17 cellular contexts compared by ENCODE assay signal in the genomic region with DNA sequence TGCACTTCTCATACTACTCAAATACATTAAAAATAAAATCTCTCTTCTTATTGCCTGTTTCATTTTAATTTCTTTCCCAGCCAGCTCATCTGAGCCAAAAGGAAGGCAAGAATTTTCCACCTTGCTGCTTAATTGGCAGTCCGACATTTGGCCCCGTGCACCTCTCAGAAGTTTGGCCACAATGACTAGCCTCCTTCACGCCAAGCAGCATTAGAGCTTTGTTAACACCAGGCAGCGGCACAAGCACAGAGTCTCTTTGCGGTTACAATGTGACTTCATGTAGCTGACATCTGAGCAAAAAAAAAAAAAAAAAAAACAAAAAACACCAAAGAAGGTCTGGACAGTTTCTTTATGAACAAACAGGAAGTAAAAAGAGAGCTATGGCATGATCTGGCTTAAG.
DNase-seq lines count a peak whose midpoint lies in the region; ATAC-seq and TF ChIP-seq lines count a peak whose summit lies in the region.
"Had no signal": no experiment of that assay in that cellular context is flagged by ENCODE, and none has a peak within 500 bp of the region (broad histone marks: within the 10 kb centered on the region; RNA-seq: fewer than 3 reads in every experiment).

No MANE protein-coding gene starts in this region.

- CTCF ChIA-PET in CD4-positive, alpha-beta memory T cell (lab: Charles Lee; ENCODE audit: partially characterized antibody) = interaction anchor here (0.6 to 0.7 kb wide), 2 partner anchors 12 to 24 kb away, joined by 3 to 4 read pairs; no protein-coding TSS in a partner anchor

- peaks cover 0 to 5% (median 0%) of the 10 kb centered on the region in 4 donors for H3K4me1 ChIP-seq in stomach
- no peaks in the 10 kb centered on the region for H3K4me1 ChIP-seq in CD4-positive, alpha-beta memory T cell (ENCODE audit: insufficient read depth, low read length)
- H3K4me1 ChIP-seq: Caco-2, HAP-1 had no signal

- H3K4me3 Mint-ChIP-seq in CD4-positive, alpha-beta memory T cell = no peak overlapping the region
- H3K4me3 Mint-ChIP-seq: CD8-positive, alpha-beta T cell; HFFc6 had no signal

- H3K27ac ChIP-seq in stomach = no peak overlapping the region
- H3K27ac ChIP-seq in CD4-positive, alpha-beta memory T cell (ENCODE audit: low read depth, low read length) = no peak overlapping the region

- H3K36me3 ChIP-seq in stomach = no peaks in the 10 kb centered on the region
- H3K36me3 ChIP-seq in CD4-positive, alpha-beta memory T cell (ENCODE audit: insufficient read depth, low read length) = no peaks in the 10 kb centered on the region
- H3K36me3 ChIP-seq: HAP-1 had no signal

- TF ChIP-seq CTCF in astrocyte of the spinal cord (IDR thresholded peaks at IDR 0.05; ENCODE audit: low read depth, low read length) (no peak), stomach (IDR thresholded peaks at IDR 0.05) (no peak)

- no peaks in the 10 kb centered on the region for H3K27me3 ChIP-seq in stomach
- no peaks in the 10 kb centered on the region for H3K27me3 ChIP-seq in CD4-positive, alpha-beta memory T cell (ENCODE audit: insufficient read depth, low read length)

- no peak overlapping the region for H3K27ac Mint-ChIP-seq in CD4-positive, alpha-beta memory T cell
- H3K27ac Mint-ChIP-seq: CD8-positive, alpha-beta T cell; HFFc6 had no signal

- no peaks in the 10 kb centered on the region for H3K36me3 Mint-ChIP-seq in CD4-positive, alpha-beta memory T cell
- H3K36me3 Mint-ChIP-seq: CD8-positive, alpha-beta T cell had no signal

- H3K4me3 ChIP-seq in astrocyte of the spinal cord (ENCODE audit: low read depth, low read length) = no peak overlapping the region
- H3K4me3 ChIP-seq in stomach = no peak overlapping the region
- H3K4me3 ChIP-seq in CD4-positive, alpha-beta memory T cell (ENCODE audit: low read length in 2 of 2) = no peak overlapping the region
- H3K4me3 ChIP-seq: GM12878, HAP-1 had no signal

- H3K27me3 Mint-ChIP-seq in CD4-positive, alpha-beta memory T cell = peaks cover 0 to 5% of the 10 kb centered on the region in 2 donors

- 55 to 87% (median 66%) methylated on average over 5 of the region's 5 CpGs for WGBS in stomach, 5 donors

- no peak for ATAC-seq in GM18861 (IDR thresholded peaks at IDR 0.05; ENCODE audit: unreplicated experiment)
- ATAC-seq: CD8-positive, alpha-beta T cell; GM12878 had no signal

- no peaks in the 10 kb centered on the region for H3K4me1 Mint-ChIP-seq in CD4-positive, alpha-beta memory T cell

- no peaks in the 10 kb centered on the region for H3K9me3 ChIP-seq in stomach
- no peaks in the 10 kb centered on the region for H3K9me3 ChIP-seq in CD4-positive, alpha-beta memory T cell (ENCODE audit: control insufficient read depth in 1 of 2, low read length in 2 of 2)
- H3K9me3 ChIP-seq: Caco-2, HAP-1 had no signal

- peaks cover 0 to 11% (median under 1%) of the 10 kb centered on the region in 8 donors for H3K9me3 Mint-ChIP-seq in CD4-positive, alpha-beta memory T cell
- H3K9me3 Mint-ChIP-seq: CD8-positive, alpha-beta T cell; HFFc6 had no signal

- TF ChIP-seq EP300 in stomach (IDR thresholded peaks at IDR 0.05) = no peak

- DNase-seq in M059J (ENCODE audit: low read depth) = peak; percentile 70
- peak; percentile 18 for DNase-seq in astrocyte of the spinal cord (ENCODE audit: low read depth, low spot score)
- peak; percentile 20 for DNase-seq in globus pallidus (ENCODE audit: low spot score)
- DNase-seq in stomach = peak; percentile 27
- DNase-seq in CD4-positive, alpha-beta memory T cell = no peak
- no peak for DNase-seq in SHP77 (lab: John Stamatoyannopoulos, UW)
- no peak for DNase-seq in effector CD4-positive, alpha-beta T cell
- DNase-seq: Caco-2; CD8-positive, alpha-beta T cell; DMS153; DND-41; GDM1; GOT3; HFFc6 had no signal

- POLR2A ChIA-PET in CD4-positive, alpha-beta memory T cell (lab: Charles Lee; ENCODE audit: partially characterized antibody) = no interaction called here

- intact Hi-C loops in stomach (cut with DNase I; ENCODE audit: low total_unique reads) = no loop called here
- intact Hi-C loops in CD4-positive, alpha-beta memory T cell (cut with micrococcal nuclease) = no loop called here

- in situ Hi-C loops in astrocyte of the spinal cord (cut with HindIII; ENCODE audit: low sequenced_read_pairs) = no loop called here

- TF ChIP-seq POLR2A in stomach (IDR thresholded peaks at IDR 0.05) = no peak

Comparison
In these comparisons a context has a peak if more than half of its experiments do, and no peak if none do; other contexts are left out.
1. DNase-seq: peak in M059J (single experiment), astrocyte of the spinal cord (single experiment), globus pallidus (single experiment) and stomach (single experiment); none in CD4-positive, alpha-beta memory T cell (0 of 5), SHP77 (0 of 2) and effector CD4-positive, alpha-beta T cell (single experiment).